In the genomic region with DNA sequence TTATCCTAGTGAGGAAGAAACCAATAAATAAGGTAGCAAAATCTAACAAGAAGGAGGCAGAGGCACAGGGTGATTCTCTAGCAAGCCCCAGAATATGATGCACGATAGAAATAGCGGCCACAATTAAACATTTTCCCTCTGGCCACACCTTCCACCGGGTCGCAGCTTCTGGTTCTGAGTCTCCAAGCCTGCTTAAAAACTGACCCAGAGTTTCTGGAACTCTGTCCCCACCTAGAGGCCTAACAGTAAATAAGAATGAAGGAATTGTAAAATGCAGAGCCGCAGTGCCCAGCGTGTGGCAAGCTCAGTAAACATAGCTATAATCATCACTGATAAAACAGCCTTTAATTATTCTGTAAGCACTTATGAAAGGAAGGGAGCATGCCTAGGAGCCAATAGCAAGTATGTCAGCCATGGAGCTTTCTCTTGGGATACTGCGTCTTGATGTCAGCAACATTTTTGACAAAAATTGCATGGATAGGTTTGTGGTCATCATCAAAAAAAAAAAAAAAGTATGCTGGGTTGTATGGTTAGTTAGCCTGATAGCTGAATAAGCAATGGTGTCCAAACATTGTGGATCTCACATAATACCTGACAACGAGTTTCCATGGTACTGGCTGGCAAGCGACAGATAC, we compare ENCODE assay signal across 9 cellular contexts.
DNase-seq lines count a peak whose midpoint lies in the region; TF ChIP-seq lines count a peak whose summit lies in the region.
"Had no signal": no experiment of that assay in that cellular context is flagged by ENCODE, and none has a peak within 500 bp of the region (broad histone marks: within the 10 kb centered on the region; RNA-seq: fewer than 3 reads in every experiment).

No MANE protein-coding gene starts in this region.

- H3K36me3 ChIP-seq in Loucy (ENCODE audit: insufficient read depth, low read length) (no peaks in the 10 kb centered on the region), SK-N-SH (replicated peaks in 1 of 2; ENCODE audit: control insufficient read depth in 1 of 2, insufficient read depth in 2 of 2, low read length in 1 of 2) (no peaks in the 10 kb centered on the region)
- H3K36me3 ChIP-seq: BLaER1 treated with 17β-estradiol and CSF1 and Interleukin-3, amounts not matched to agents 10 nM and 100 nM had no signal

- H3K9me2 ChIP-seq in Loucy (replicated peaks; ENCODE audit: low read depth, low read length): no peaks in the 10 kb centered on the region
- H3K9me2 ChIP-seq in SK-N-SH: no peaks in the 10 kb centered on the region

- CTCF ChIA-PET in SK-N-SH (lab: Yijun Ruan, JAX): interaction anchor here (0.6 to 1.9 kb wide), 17 partner anchors 8 to 1455 kb away, joined by 3 to 10 read pairs (median 3); no protein-coding TSS in a partner anchor

- no peak for TF ChIP-seq EP300 in SK-N-SH (IDR thresholded peaks at IDR 0.05; ENCODE audit: borderline replicate concordance in 1 of 2, low read depth in 1 of 2, low read length in 1 of 2)

- no peaks in the 10 kb centered on the region for H3K27me3 Mint-ChIP-seq in activated naive CD8-positive, alpha-beta T cell treated with anti-CD3 and anti-CD28 coated beads for 36 hours

- peaks cover 1% of the 10 kb centered on the region for H3K9me3 Mint-ChIP-seq in activated naive CD8-positive, alpha-beta T cell treated with anti-CD3 and anti-CD28 coated beads for 36 hours

- no peak overlapping the region for H3K9ac ChIP-seq in Loucy (ENCODE audit: low read depth, low read length, poor library complexity, severe bottlenecking)
- H3K9ac ChIP-seq in SK-N-SH: no peak overlapping the region
- H3K9ac ChIP-seq: BLaER1 treated with 17β-estradiol and CSF1 and Interleukin-3, amounts not matched to agents 10 nM and 100 nM had no signal

- no peak overlapping the region for H3K4me3 Mint-ChIP-seq in activated naive CD8-positive, alpha-beta T cell treated with anti-CD3 and anti-CD28 coated beads for 36 hours

- H3K9me3 ChIP-seq in Loucy (ENCODE audit: insufficient read depth, low read depth, low read length) (no peaks in the 10 kb centered on the region), SK-N-SH (no peaks in the 10 kb centered on the region)

- peak; percentile 39 for DNase-seq in SIG-M5 treated with dmso at 0.1 percent for 504 hours (lab: John Stamatoyannopoulos, UW; ENCODE audit: unreplicated experiment)
- no peak for DNase-seq in SIG-M5 (lab: John Stamatoyannopoulos, UW)
- DNase-seq in SK-N-SH: peak; percentile 41
- DNase-seq in foreskin fibroblast: no peak
- DNase-seq in skeletal muscle cell (ENCODE audit: low read depth): peak; percentile 12
- DNase-seq in T-helper 2 cell: no peak
- DNase-seq in activated naive CD8-positive, alpha-beta T cell treated with anti-CD3 and anti-CD28 coated beads for 36 hours: no peak

- WGBS in SK-N-SH (ENCODE audit: low lambda C conversion rate): 11% methylated on average over 9 of the region's 9 CpGs

- peak; percentile 75 for TF ChIP-seq RAD21 in SK-N-SH (IDR thresholded peaks at IDR 0.05; ENCODE audit: low read length)

- no peaks in the 10 kb centered on the region for H3K36me3 Mint-ChIP-seq in activated naive CD8-positive, alpha-beta T cell treated with anti-CD3 and anti-CD28 coated beads for 36 hours

- H3K4me1 ChIP-seq in Loucy (ENCODE audit: insufficient read depth, low read length, poor library complexity, severe bottlenecking) (no peaks in the 10 kb centered on the region), SK-N-SH (ENCODE audit: control insufficient read depth in 1 of 2, insufficient read depth in 2 of 2, low read depth in 1 of 2, low read length in 1 of 2) (no peaks in the 10 kb centered on the region)

- H3K4me2 ChIP-seq in Loucy (ENCODE audit: low read depth, low read length, poor library complexity, severe bottlenecking) (no peak overlapping the region), SK-N-SH (no peak overlapping the region)

- H2AFZ ChIP-seq in Loucy (ENCODE audit: low read length) (no peak overlapping the region), SK-N-SH (ENCODE audit: low read depth) (no peak overlapping the region)

- no peak overlapping the region for H3K27ac ChIP-seq in SK-N-SH (ENCODE audit: low read depth in 2 of 2, low read length in 1 of 2)
- H3K27ac ChIP-seq: BLaER1 treated with 17β-estradiol and CSF1 and Interleukin-3, amounts not matched to agents 10 nM and 100 nM had no signal

- H3K79me2 ChIP-seq in Loucy (ENCODE audit: insufficient read depth, low read length) (no peaks in the 10 kb centered on the region), SK-N-SH (ENCODE audit: insufficient read depth) (no peaks in the 10 kb centered on the region)

- no peak overlapping the region for H3K27ac Mint-ChIP-seq in activated naive CD8-positive, alpha-beta T cell treated with anti-CD3 and anti-CD28 coated beads for 36 hours

- H3F3A ChIP-seq in Loucy (ENCODE audit: low read depth): no peaks in the 10 kb centered on the region
- H3F3A ChIP-seq in SK-N-SH (replicated peaks; ENCODE audit: insufficient read depth): no peaks in the 10 kb centered on the region

- H4K20me1 ChIP-seq in Loucy (ENCODE audit: insufficient read depth, low read length, poor library complexity, severe bottlenecking) (no peaks in the 10 kb centered on the region), SK-N-SH (ENCODE audit: insufficient read depth) (no peaks in the 10 kb centered on the region)
- H4K20me1 ChIP-seq: BLaER1 treated with 17β-estradiol and CSF1 and Interleukin-3, amounts not matched to agents 10 nM and 100 nM had no signal

- no peaks in the 10 kb centered on the region for H3K27me3 ChIP-seq in Loucy (ENCODE audit: insufficient read depth, low read length, poor library complexity, severe bottlenecking)
- peaks cover 5% of the 10 kb centered on the region; the same call in 1 of the 2 replicates for H3K27me3 ChIP-seq in SK-N-SH (ENCODE audit: insufficient read depth)
- H3K27me3 ChIP-seq: BLaER1 treated with 17β-estradiol and CSF1 and Interleukin-3, amounts not matched to agents 10 nM and 100 nM had no signal

- TF ChIP-seq CTCF in Loucy (conservative IDR thresholded peaks at IDR 0.05; ENCODE audit: low read length) (peak; percentile 40), SK-N-SH (IDR thresholded peaks at IDR 0.05) (peak; percentile 69), foreskin fibroblast (IDR thresholded peaks at IDR 0.05; ENCODE audit: low read depth, low read length) (peak; percentile 23)

- no peaks in the 10 kb centered on the region for H3K4me1 Mint-ChIP-seq in activated naive CD8-positive, alpha-beta T cell treated with anti-CD3 and anti-CD28 coated beads for 36 hours

- POLR2A ChIA-PET in SK-N-SH (lab: Yijun Ruan, JAX): no interaction called here

- no peak overlapping the region for H3K4me3 ChIP-seq in Loucy (ENCODE audit: low read length, poor library complexity, severe bottlenecking)
- H3K4me3 ChIP-seq in SK-N-SH (ENCODE audit: low read depth in 2 of 2, low read length in 1 of 2): no peak overlapping the region
- H3K4me3 ChIP-seq in foreskin fibroblast (ENCODE audit: low read depth in 1 of 2, low read length in 2 of 2): no peak overlapping the region
- H3K4me3 ChIP-seq in skeletal muscle cell (ENCODE audit: low read depth, low read length): no peak overlapping the region
- H3K4me3 ChIP-seq: BLaER1 treated with 17β-estradiol and CSF1 and Interleukin-3, amounts not matched to agents 10 nM and 100 nM had no signal

TF ChIP-seq in SK-N-SH, 30 proteins besides CTCF, POLR2A, EP300 and RAD21:
- TF ChIP-seq, protein P1, sequence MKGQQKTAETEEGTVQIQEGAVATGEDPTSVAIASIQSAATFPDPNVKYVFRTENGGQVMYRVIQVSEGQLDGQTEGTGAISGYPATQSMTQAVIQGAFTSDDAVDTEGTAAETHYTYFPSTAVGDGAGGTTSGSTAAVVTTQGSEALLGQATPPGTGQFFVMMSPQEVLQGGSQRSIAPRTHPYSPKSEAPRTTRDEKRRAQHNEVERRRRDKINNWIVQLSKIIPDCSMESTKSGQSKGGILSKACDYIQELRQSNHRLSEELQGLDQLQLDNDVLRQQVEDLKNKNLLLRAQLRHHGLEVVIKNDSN (IDR thresholded peaks at IDR 0.05; ENCODE audit: borderline replicate concordance, low read depth): no peak
- TF ChIP-seq POLR2AphosphoS5 (IDR thresholded peaks at IDR 0.05; ENCODE audit: low read depth, low read length) (no peak), SMC3 (IDR thresholded peaks at IDR 0.05; ENCODE audit: low read depth, low read length) (peak; percentile 34), IRF3 (IDR thresholded peaks at IDR 0.05; ENCODE audit: low read depth, low read length) (no peak), RFX5 (IDR thresholded peaks at IDR 0.05; ENCODE audit: low read length) (no peak), CHD2 (IDR thresholded peaks at IDR 0.05; ENCODE audit: low read length, partially characterized antibody) (no peak), YY1 (IDR thresholded peaks at IDR 0.05; ENCODE audit: low read depth) (no peak)
- TF ChIP-seq, protein P2, sequence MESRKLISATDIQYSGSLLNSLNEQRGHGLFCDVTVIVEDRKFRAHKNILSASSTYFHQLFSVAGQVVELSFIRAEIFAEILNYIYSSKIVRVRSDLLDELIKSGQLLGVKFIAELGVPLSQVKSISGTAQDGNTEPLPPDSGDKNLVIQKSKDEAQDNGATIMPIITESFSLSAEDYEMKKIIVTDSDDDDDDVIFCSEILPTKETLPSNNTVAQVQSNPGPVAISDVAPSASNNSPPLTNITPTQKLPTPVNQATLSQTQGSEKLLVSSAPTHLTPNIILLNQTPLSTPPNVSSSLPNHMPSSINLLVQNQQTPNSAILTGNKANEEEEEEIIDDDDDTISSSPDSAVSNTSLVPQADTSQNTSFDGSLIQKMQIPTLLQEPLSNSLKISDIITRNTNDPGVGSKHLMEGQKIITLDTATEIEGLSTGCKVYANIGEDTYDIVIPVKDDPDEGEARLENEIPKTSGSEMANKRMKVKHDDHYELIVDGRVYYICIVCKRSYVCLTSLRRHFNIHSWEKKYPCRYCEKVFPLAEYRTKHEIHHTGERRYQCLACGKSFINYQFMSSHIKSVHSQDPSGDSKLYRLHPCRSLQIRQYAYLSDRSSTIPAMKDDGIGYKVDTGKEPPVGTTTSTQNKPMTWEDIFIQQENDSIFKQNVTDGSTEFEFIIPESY (IDR thresholded peaks at IDR 0.05; ENCODE audit: borderline replicate concordance, low read depth): no peak

Comparison
In these comparisons a context has a peak if more than half of its experiments do, and no peak if none do; other contexts are left out.
1. DNase-seq: peak in SIG-M5 treated with dmso at 0.1 percent for 504 hours (single experiment), SK-N-SH (single experiment) and skeletal muscle cell (single experiment); none in SIG-M5 (single experiment), foreskin fibroblast (0 of 2), T-helper 2 cell (0 of 5) and activated naive CD8-positive, alpha-beta T cell treated with anti-CD3 and anti-CD28 coated beads for 36 hours (single experiment).
2. Peak in every context shown above with its lines, with median percentiles within 50 percentile points of each other: CTCF ChIP-seq.